Comparison of ENCODE assay signal across 9 cellular contexts in the genomic region with DNA sequence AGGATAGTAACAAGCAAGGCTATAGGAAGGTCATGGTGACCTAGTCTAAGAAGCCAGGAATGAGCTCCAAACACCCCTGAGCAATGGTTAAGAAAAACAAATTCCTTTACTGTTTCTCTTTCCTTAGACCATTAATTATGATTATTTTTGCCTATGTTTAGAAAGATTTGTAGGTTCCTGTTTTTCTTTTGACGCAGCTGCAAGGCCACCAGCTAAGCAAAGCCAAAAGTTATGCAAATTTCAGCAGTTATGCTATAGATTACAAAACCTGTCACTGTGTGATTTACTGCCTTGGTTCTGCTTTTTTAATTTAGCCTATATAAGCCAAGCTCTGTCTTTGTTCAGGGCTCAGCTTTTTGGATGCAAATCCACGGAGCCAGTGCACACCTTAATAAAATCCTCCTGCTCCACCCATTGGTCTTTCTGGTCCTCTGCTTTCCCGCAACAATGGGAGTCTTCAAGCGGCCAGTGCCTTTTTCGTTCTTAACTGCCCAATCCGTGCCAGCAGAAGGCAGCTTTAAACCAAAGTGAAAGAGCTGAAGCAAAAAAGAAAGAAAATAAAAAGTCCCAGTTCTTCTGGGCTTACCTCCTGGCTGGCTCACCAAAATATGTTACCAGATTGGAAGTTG. TPM values are rescaled to one million over a fixed set of nuclear protein-coding genes. Genes with fewer than 3 reads are reported as not detected.
DNase-seq lines count a peak whose midpoint lies in the region; ATAC-seq, FAIRE-seq and TF ChIP-seq lines count a peak whose summit lies in the region.
"Had no signal": no experiment of that assay in that cellular context is flagged by ENCODE, and none has a peak within 500 bp of the region (broad histone marks: within the 10 kb centered on the region; RNA-seq: fewer than 3 reads in every experiment).

No MANE protein-coding gene starts in this region.

- DNase-seq in SK-N-SH = no peak
- DNase-seq in HEK293T (ENCODE audit: extremely low spot score) = no peak
- peak; percentile 94 for DNase-seq in NAMALWA (ENCODE audit: low spot score)
- no peak for DNase-seq in astrocyte (ENCODE audit: low read depth)
- peak; percentile 9 for DNase-seq in myocyte (ENCODE audit: low read depth)
- no peak for DNase-seq in NCI-H510A (lab: John Stamatoyannopoulos, UW)
- DNase-seq in DMS53 treated with DMSO at 0.1 percent for 48 hours (lab: John Stamatoyannopoulos, UW; ENCODE audit: unreplicated experiment) = no peak

- peak overlapping the region; percentile 65 to 79; a peak in 2 of 4 replicates for H3K4me3 ChIP-seq in SK-N-SH (ENCODE audit: low read depth in 2 of 2, low read length in 1 of 2)
- H3K4me3 ChIP-seq in astrocyte (ENCODE audit: insufficient read depth, low read depth, low read length) = peak overlapping the region; percentile 91

- H3K27ac ChIP-seq in SK-N-SH (ENCODE audit: low read depth in 2 of 2, low read length in 1 of 2) (peak overlapping the region; percentile 98 to 99), astrocyte (ENCODE audit: low read depth, low read length) (peak overlapping the region; percentile 97)
- H3K27ac ChIP-seq: C4-2B had no signal

- H3K27me3 ChIP-seq in SK-N-SH (ENCODE audit: insufficient read depth) = no peaks in the 10 kb centered on the region
- no peaks in the 10 kb centered on the region for H3K27me3 ChIP-seq in astrocyte (ENCODE audit: insufficient read depth, low read length)

- H3K79me2 ChIP-seq in SK-N-SH (ENCODE audit: insufficient read depth) (peaks cover 42% of the 10 kb centered on the region), astrocyte (ENCODE audit: insufficient read depth, low read length) (peaks cover 37% of the 10 kb centered on the region)

- 89% methylated on average over 6 of the region's 6 CpGs for WGBS in SK-N-SH (ENCODE audit: low lambda C conversion rate)

- H3K9me3 ChIP-seq in SK-N-SH (no peaks in the 10 kb centered on the region), astrocyte (ENCODE audit: insufficient read depth, low read depth, low read length) (no peaks in the 10 kb centered on the region)

- peaks cover 0 to 9% of the 10 kb centered on the region in 2 experiments; a peak in 3 of 4 replicates for H3K4me1 ChIP-seq in SK-N-SH (ENCODE audit: control insufficient read depth in 1 of 2, insufficient read depth in 2 of 2, low read depth in 1 of 2, low read length in 1 of 2)
- H3K4me1 ChIP-seq in astrocyte (ENCODE audit: insufficient read depth, low read length) = peaks cover 19% of the 10 kb centered on the region

- peak overlapping the region; percentile 75 for H3K27ac Mint-ChIP-seq in astrocyte (ENCODE audit: unreplicated experiment)

- no peak for TF ChIP-seq RAD21 in SK-N-SH (IDR thresholded peaks at IDR 0.05; ENCODE audit: low read length)

- peaks cover 32% of the 10 kb centered on the region for H3F3A ChIP-seq in SK-N-SH (replicated peaks; ENCODE audit: insufficient read depth)

- H3K9ac ChIP-seq in SK-N-SH = peak overlapping the region; percentile 93
- peak overlapping the region; percentile 88 for H3K9ac ChIP-seq in astrocyte (ENCODE audit: low read length)

- H3K9me2 ChIP-seq in SK-N-SH = no peaks in the 10 kb centered on the region

- TF ChIP-seq EP300 in SK-N-SH (IDR thresholded peaks at IDR 0.05; ENCODE audit: borderline replicate concordance in 1 of 2, low read depth in 1 of 2, low read length in 1 of 2) = no peak

- H2AFZ ChIP-seq in SK-N-SH (ENCODE audit: low read depth) = peak overlapping the region; percentile 84
- H2AFZ ChIP-seq in astrocyte (ENCODE audit: low read depth, low read length) = peak overlapping the region; percentile 59

- H4K20me1 ChIP-seq in SK-N-SH (ENCODE audit: insufficient read depth) = no peaks in the 10 kb centered on the region
- no peaks in the 10 kb centered on the region for H4K20me1 ChIP-seq in astrocyte (ENCODE audit: insufficient read depth, low read length)

- no peak for FAIRE-seq in astrocyte (lab: Jason Lieb, UNC)

- TF ChIP-seq CTCF in SK-N-SH (IDR thresholded peaks at IDR 0.05) = no peak
- no peak for TF ChIP-seq CTCF in astrocyte (IDR thresholded peaks at IDR 0.05; ENCODE audit: insufficient read depth, low read depth, low read length)

- peaks cover 14% of the 10 kb centered on the region for H3K4me1 Mint-ChIP-seq in astrocyte (ENCODE audit: low read depth, unreplicated experiment)

- H3K36me3 Mint-ChIP-seq in astrocyte (ENCODE audit: low read depth, unreplicated experiment) = no peaks in the 10 kb centered on the region

- POLR2A ChIA-PET in SK-N-SH (lab: Yijun Ruan, JAX) (no interaction called here), HEK293T (lab: Yijun Ruan, JAX) (interaction anchor here (1.3 to 1.9 kb wide), 2 partner anchors 13 to 440 kb away, joined by 4 to 7 read pairs; partner anchors contain the start of gene AASDH)

- no peaks in the 10 kb centered on the region for H3K9me3 Mint-ChIP-seq in astrocyte (ENCODE audit: unreplicated experiment)

- no peak for ATAC-seq in SK-N-SH treated with all-trans-retinoic acid at 6 μM for 48 hours

- no peaks in the 10 kb centered on the region for H3K27me3 Mint-ChIP-seq in astrocyte (ENCODE audit: low read depth, unreplicated experiment)

- H3K36me3 ChIP-seq in SK-N-SH (replicated peaks in 1 of 2; ENCODE audit: control insufficient read depth in 1 of 2, insufficient read depth in 2 of 2, low read length in 1 of 2) (peaks cover 3 to 4% of the 10 kb centered on the region in 2 experiments), astrocyte (ENCODE audit: insufficient read depth, low read length) (peaks cover 3% of the 10 kb centered on the region)

- CTCF ChIA-PET in SK-N-SH (lab: Yijun Ruan, JAX) = interaction anchor here (1.1 to 3.0 kb wide), 19 partner anchors 13 to 851 kb away, joined by 3 to 61 read pairs (median 8); partner anchors contain the start of gene SRD5A3
- CTCF ChIA-PET in HEK293T (lab: Yijun Ruan, JAX) = interaction anchor here (0.5 to 2.8 kb wide), 2 partner anchors 14 to 861 kb away, joined by 3 to 25 read pairs; no protein-coding TSS in a partner anchor

- peak overlapping the region; percentile 82 for H3K4me2 ChIP-seq in SK-N-SH
- peak overlapping the region; percentile 91 for H3K4me2 ChIP-seq in astrocyte (ENCODE audit: low read length)

- peak overlapping the region; percentile 85 for H3K4me3 Mint-ChIP-seq in astrocyte (ENCODE audit: unreplicated experiment)

TF ChIP-seq in SK-N-SH, 30 proteins besides CTCF, POLR2A, EP300 and RAD21:
- TF ChIP-seq ELF1 (IDR thresholded peaks at IDR 0.05) (no peak), NRF1 (IDR thresholded peaks at IDR 0.05; ENCODE audit: low read depth, low read length) (no peak)
- TF ChIP-seq, protein P1, sequence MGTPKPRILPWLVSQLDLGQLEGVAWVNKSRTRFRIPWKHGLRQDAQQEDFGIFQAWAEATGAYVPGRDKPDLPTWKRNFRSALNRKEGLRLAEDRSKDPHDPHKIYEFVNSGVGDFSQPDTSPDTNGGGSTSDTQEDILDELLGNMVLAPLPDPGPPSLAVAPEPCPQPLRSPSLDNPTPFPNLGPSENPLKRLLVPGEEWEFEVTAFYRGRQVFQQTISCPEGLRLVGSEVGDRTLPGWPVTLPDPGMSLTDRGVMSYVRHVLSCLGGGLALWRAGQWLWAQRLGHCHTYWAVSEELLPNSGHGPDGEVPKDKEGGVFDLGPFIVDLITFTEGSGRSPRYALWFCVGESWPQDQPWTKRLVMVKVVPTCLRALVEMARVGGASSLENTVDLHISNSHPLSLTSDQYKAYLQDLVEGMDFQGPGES (IDR thresholded peaks at IDR 0.05; ENCODE audit: low read depth, low read length) = no peak

TF ChIP-seq in SK-N-SH treated with all-trans-retinoic acid at 6 μM for 48 hours, 23 proteins besides CTCF, POLR2A, EP300 and RAD21:
- TF ChIP-seq, protein P2, sequence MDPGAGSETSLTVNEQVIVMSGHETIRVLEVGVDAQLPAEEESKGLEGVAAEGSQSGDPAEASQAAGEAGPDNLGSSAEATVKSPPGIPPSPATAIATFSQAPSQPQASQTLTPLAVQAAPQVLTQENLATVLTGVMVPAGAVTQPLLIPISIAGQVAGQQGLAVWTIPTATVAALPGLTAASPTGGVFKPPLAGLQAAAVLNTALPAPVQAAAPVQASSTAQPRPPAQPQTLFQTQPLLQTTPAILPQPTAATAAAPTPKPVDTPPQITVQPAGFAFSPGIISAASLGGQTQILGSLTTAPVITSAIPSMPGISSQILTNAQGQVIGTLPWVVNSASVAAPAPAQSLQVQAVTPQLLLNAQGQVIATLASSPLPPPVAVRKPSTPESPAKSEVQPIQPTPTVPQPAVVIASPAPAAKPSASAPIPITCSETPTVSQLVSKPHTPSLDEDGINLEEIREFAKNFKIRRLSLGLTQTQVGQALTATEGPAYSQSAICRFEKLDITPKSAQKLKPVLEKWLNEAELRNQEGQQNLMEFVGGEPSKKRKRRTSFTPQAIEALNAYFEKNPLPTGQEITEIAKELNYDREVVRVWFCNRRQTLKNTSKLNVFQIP (CRISPR knock-in tag; IDR thresholded peaks at IDR 0.05; ENCODE audit: borderline replicate concordance, low read depth) = no peak
- TF ChIP-seq ZNF8 (CRISPR knock-in tag; IDR thresholded peaks at IDR 0.05) = no peak

TF ChIP-seq in HEK293T, 16 proteins besides CTCF, POLR2A, EP300 and RAD21:
- TF ChIP-seq, protein P3, sequence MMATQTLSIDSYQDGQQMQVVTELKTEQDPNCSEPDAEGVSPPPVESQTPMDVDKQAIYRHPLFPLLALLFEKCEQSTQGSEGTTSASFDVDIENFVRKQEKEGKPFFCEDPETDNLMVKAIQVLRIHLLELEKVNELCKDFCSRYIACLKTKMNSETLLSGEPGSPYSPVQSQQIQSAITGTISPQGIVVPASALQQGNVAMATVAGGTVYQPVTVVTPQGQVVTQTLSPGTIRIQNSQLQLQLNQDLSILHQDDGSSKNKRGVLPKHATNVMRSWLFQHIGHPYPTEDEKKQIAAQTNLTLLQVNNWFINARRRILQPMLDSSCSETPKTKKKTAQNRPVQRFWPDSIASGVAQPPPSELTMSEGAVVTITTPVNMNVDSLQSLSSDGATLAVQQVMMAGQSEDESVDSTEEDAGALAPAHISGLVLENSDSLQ (IDR thresholded peaks at IDR 0.05) = peak; percentile 72; the same call in 1 of the 2 replicates
- TF ChIP-seq FOXM1 (IDR thresholded peaks at IDR 0.05; ENCODE audit: borderline replicate concordance) = no peak
- TF ChIP-seq LEF1 (IDR thresholded peaks at IDR 0.05; ENCODE audit: borderline replicate concordance) = no peak
- no peak for TF ChIP-seq FOXK2 (IDR thresholded peaks at IDR 0.05)
TF ChIP-seq in HEK293T: peak in this region for 1.

RNA-seq across cellular contexts. Expression of gene CEP135, which starts 1.4 kb away (rescaled TPM):
- polyA plus RNA-seq in SK-N-SH (2012; rRNA removed) = 1.6 and 2.4 TPM in 2 replicates
- 2.2 and 2.8 TPM in 2 replicates for polyA plus RNA-seq in SK-N-SH (2012; cell fraction: cytosol; rRNA removed)
- 2.4 and 4.6 TPM in 2 replicates for polyA plus RNA-seq in SK-N-SH (2012; cell fraction: nucleus; rRNA removed)
- 5.9 and 8.2 TPM in 2 replicates for total RNA-seq in astrocyte
- 3.7 and 4.8 TPM in 2 replicates for total RNA-seq in myocyte
- polyA plus RNA-seq in myocyte (2012) = 1.1 TPM

Comparison
In these comparisons a context has a peak if more than half of its experiments do, and no peak if none do; other contexts are left out.
1. DNase-seq: peak in NAMALWA (single experiment) and myocyte (single experiment); none in SK-N-SH (single experiment), HEK293T (single experiment), astrocyte (single experiment), NCI-H510A (single experiment) and DMS53 treated with DMSO at 0.1 percent for 48 hours (single experiment).